ENCODE assay signal across 1 cellular context in the genomic region with DNA sequence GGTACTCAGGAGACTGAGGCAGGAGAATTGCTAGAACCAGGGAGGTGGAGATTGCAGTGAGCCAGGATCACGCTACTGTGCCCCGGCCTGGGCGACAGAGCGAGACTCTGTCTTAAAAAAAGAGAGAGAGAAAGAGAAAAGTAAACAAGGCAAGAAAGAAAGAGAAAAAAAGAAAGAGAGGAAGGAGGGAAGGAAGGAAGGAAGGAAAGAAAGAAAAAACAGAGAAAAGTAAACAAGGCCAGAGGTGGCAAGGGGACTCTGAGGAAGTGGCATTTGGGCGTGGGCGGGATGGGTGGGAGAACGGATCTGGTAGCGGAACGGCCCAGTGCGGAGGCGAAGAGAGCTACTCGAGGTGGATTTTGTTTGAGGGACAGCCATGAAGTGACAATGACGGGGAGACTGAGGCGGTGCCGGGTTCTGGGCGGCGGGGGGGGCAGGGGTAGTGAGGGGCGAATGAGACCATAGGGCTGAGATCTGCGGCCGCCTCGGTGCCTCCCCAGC.
A peak's percentile ranks its signal among the peaks of the same experiment; 100 is the strongest.
TF ChIP-seq lines count a peak whose summit lies in the region.

No MANE protein-coding gene starts in this region.

TF ChIP-seq in HEK293, 187 proteins besides CTCF, POLR2A, EP300 and RAD21 (continued from another document):
- TF ChIP-seq, protein P1, sequence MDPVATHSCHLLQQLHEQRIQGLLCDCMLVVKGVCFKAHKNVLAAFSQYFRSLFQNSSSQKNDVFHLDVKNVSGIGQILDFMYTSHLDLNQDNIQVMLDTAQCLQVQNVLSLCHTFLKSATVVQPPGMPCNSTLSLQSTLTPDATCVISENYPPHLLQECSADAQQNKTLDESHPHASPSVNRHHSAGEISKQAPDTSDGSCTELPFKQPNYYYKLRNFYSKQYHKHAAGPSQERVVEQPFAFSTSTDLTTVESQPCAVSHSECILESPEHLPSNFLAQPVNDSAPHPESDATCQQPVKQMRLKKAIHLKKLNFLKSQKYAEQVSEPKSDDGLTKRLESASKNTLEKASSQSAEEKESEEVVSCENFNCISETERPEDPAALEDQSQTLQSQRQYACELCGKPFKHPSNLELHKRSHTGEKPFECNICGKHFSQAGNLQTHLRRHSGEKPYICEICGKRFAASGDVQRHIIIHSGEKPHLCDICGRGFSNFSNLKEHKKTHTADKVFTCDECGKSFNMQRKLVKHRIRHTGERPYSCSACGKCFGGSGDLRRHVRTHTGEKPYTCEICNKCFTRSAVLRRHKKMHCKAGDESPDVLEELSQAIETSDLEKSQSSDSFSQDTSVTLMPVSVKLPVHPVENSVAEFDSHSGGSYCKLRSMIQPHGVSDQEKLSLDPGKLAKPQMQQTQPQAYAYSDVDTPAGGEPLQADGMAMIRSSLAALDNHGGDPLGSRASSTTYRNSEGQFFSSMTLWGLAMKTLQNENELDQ (tag by site-specific recombination; IDR thresholded peaks at IDR 0.05; ENCODE audit: low read depth) = no peak
- peak; percentile 56 for TF ChIP-seq ZFHX2 (tag by site-specific recombination; conservative IDR thresholded peaks at IDR 0.05)
- TF ChIP-seq ZNF311 (tag by site-specific recombination; IDR thresholded peaks at IDR 0.05; ENCODE audit: borderline replicate concordance) = no peak
- TF ChIP-seq ZNF2 (tag by site-specific recombination; IDR thresholded peaks at IDR 0.05) = no peak
- no peak for TF ChIP-seq ZNF501 (tag by site-specific recombination; IDR thresholded peaks at IDR 0.05)
- no peak for TF ChIP-seq MEIS1 (CRISPR knock-in tag; IDR thresholded peaks at IDR 0.05; ENCODE audit: borderline replicate concordance)
- no peak for TF ChIP-seq ZNF513 (tag by site-specific recombination; IDR thresholded peaks at IDR 0.05)
- TF ChIP-seq ZNF558 (tag by site-specific recombination; IDR thresholded peaks at IDR 0.05) = no peak
- TF ChIP-seq ZNF596 (tag by site-specific recombination; IDR thresholded peaks at IDR 0.05) = peak; percentile 33; the same call in 1 of the 2 replicates
- no peak for TF ChIP-seq ZNF324 (tag by site-specific recombination; IDR thresholded peaks at IDR 0.05)
- no peak for TF ChIP-seq ZNF175 (tag by site-specific recombination; IDR thresholded peaks at IDR 0.05)
- TF ChIP-seq ZBTB7A (tag by site-specific recombination; IDR thresholded peaks at IDR 0.05; ENCODE audit: low read depth) = no peak
- TF ChIP-seq ZBTB44 (tag by site-specific recombination; IDR thresholded peaks at IDR 0.05) = no peak
- TF ChIP-seq, protein P2, sequence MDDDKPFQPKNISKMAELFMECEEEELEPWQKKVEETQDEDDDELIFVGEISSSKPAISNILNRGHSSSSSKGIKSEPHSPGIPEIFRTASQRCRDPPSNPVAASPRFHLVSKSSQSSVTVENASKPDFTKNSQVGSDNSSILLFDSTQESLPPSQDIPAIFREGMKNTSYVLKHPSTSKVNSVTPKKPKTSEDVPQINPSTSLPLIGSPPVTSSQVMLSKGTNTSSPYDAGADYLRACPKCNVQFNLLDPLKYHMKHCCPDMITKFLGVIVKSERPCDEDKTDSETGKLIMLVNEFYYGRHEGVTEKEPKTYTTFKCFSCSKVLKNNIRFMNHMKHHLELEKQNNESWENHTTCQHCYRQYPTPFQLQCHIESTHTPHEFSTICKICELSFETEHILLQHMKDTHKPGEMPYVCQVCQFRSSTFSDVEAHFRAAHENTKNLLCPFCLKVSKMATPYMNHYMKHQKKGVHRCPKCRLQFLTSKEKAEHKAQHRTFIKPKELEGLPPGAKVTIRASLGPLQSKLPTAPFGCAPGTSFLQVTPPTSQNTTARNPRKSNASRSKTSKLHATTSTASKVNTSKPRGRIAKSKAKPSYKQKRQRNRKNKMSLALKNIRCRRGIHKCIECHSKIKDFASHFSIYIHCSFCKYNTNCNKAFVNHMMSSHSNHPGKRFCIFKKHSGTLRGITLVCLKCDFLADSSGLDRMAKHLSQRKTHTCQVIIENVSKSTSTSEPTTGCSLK (tag by site-specific recombination; IDR thresholded peaks at IDR 0.05) = no peak
